8 cellular contexts compared by ENCODE assay signal in genomic region chr1:93909146-93910050, GRCh38. TPM values are rescaled to one million over a fixed set of nuclear protein-coding genes. Genes with fewer than 3 reads are reported as not detected.
DNase-seq lines count a peak whose midpoint lies in the region; ATAC-seq lines count a peak whose summit lies in the region.

GCLM (minus strand) TSS chr1:93909430; CDS start chr1:93909163, 267 bp downstream.

- in situ Hi-C loops in endometrial microvascular endothelial cells (cut with HindIII; ENCODE audit: inconsistent ontology term, low pct_unique_long_range_greater_than_20kb, low sequenced_read_pairs): no loop called here

- H3K4me3 ChIP-seq in mesodermal cell (ENCODE audit: extremely low read depth, insufficient read depth, low read length, poor library complexity, severe bottlenecking): peak within 1 kb of the TSS; percentile 83

- peaks cover 7% of the 10 kb centered on the region for H3K4me1 ChIP-seq in mesodermal cell (ENCODE audit: control insufficient read depth, insufficient read depth, low read length, poor library complexity, severe bottlenecking)

- ATAC-seq in GM19467 (IDR thresholded peaks at IDR 0.05; ENCODE audit: unreplicated experiment): peak; percentile 94

- peak; percentile 74 for DNase-seq in COR-L47 (lab: John Stamatoyannopoulos, UW)
- peak; percentile 89 for DNase-seq in HS-27A (ENCODE audit: low read depth)
- DNase-seq in NOMO-1 treated with DMSO at 0.1 percent for 48 hours (lab: John Stamatoyannopoulos, UW; ENCODE audit: unreplicated experiment): peak; percentile 81
- DNase-seq in activated CD8-positive, alpha-beta memory T cell treated with anti-CD3 and anti-CD28 coated beads, Interleukin-2, amount 50 U/mL, for 1 hour (ENCODE audit: extremely low read depth): peak; percentile 72
- DNase-seq in stimulated activated CD8-positive, alpha-beta memory T cell treated with anti-CD3 and anti-CD28 coated beads, Interleukin-15, amount 100 ng/mL, for 4 hours (ENCODE audit: low read depth in 2 of 2): peak; percentile 91

- H3K9me3 ChIP-seq in mesodermal cell (ENCODE audit: control insufficient read depth, low read length): peaks cover 3% of the 10 kb centered on the region

- peak within 1 kb of the TSS; percentile 66 for H3K27ac ChIP-seq in mesodermal cell (ENCODE audit: low read depth, low read length, severe bottlenecking)

- 1 to 3% methylated on average over 78 to 93 of the region's 102 CpGs for WGBS in mesodermal cell (ENCODE audit: insufficient coverage in 2 of 2), 2 experiments

- H3K36me3 ChIP-seq in mesodermal cell (ENCODE audit: control insufficient read depth, insufficient read depth, low read length): no peaks in the 10 kb centered on the region

RNA-seq across cellular contexts. Expression of gene GCLM, which starts in this region (rescaled TPM):
- total RNA-seq in endometrial microvascular endothelial cells (ENCODE audit: inconsistent ontology term): 43.9 TPM
- polyA plus RNA-seq in mesodermal cell (2013, experiment 1 of 2): 12.5 TPM
- 14.5 TPM for polyA plus RNA-seq in mesodermal cell (2013, experiment 2 of 2)

Comparison
In these comparisons a context has a peak if more than half of its experiments do, and no peak if none do; other contexts are left out.
1. Peak in every context shown above with its lines: DNase-seq, ATAC-seq, H3K4me3 ChIP-seq and H3K27ac ChIP-seq.